ENCODE assay signal across 8 cellular contexts in genomic region chr10:74738985-74739567, GRCh38.
DNase-seq lines count a peak whose midpoint lies in the region; ATAC-seq and TF ChIP-seq lines count a peak whose summit lies in the region.

No MANE protein-coding gene starts in this region.

- H3F3A ChIP-seq in GM23248 (ENCODE audit: insufficient read depth) (no peaks in the 10 kb centered on the region), MM.1S (ENCODE audit: insufficient read depth, low read length) (peaks cover 17% of the 10 kb centered on the region)

- H3K27ac ChIP-seq in GM23248: no peak overlapping the region
- peak overlapping the region; percentile 91 for H3K27ac ChIP-seq in MM.1S (ENCODE audit: low read length)
- no peak overlapping the region for H3K27ac ChIP-seq in brain microvascular endothelial cell

- DNase-seq in DMS 273 (lab: John Stamatoyannopoulos, UW; ENCODE audit: unreplicated experiment) (peak; percentile 8), DMS 273 treated with DMSO at 0.1 percent for 48 hours (lab: John Stamatoyannopoulos, UW) (no peak), GM23248 (peak; percentile 10), MM.1S (peak; percentile 97), brain microvascular endothelial cell (peak; percentile 10), NCI-H226 (no peak), NCI-H69 (lab: John Stamatoyannopoulos, UW) (no peak)
- DNase-seq in natural killer cell treated with Interleukin-12 subunit alpha and Interleukin-12 subunit beta and Interleukin-15 and Interleukin-18, amount 100 ng/mL, for 72 hours (ENCODE audit: low spot score): peak; percentile 71

- no peaks in the 10 kb centered on the region for H3K36me3 Mint-ChIP-seq in natural killer cell treated with Interleukin-12 subunit alpha and Interleukin-12 subunit beta and Interleukin-15 and Interleukin-18, amount 100 ng/mL, for 72 hours

- H3K9ac ChIP-seq in GM23248 (no peak overlapping the region), MM.1S (ENCODE audit: low read length) (peak overlapping the region; percentile 54)

- TF ChIP-seq CTCF in MM.1S (IDR thresholded peaks at IDR 0.05; ENCODE audit: low read length) (peak; percentile 73), brain microvascular endothelial cell (IDR thresholded peaks at IDR 0.05; ENCODE audit: low read depth, low read length, missing control alignments) (peak; percentile 57)

- H3K4me2 ChIP-seq in GM23248 (ENCODE audit: unreplicated experiment): no peak overlapping the region
- peak overlapping the region; percentile 74 for H3K4me2 ChIP-seq in MM.1S (ENCODE audit: low read depth, low read length)

- no peaks in the 10 kb centered on the region for H4K20me1 ChIP-seq in GM23248 (ENCODE audit: insufficient read depth)
- no peaks in the 10 kb centered on the region for H4K20me1 ChIP-seq in MM.1S (ENCODE audit: insufficient read depth, low read length)

- in situ Hi-C loops in GM23248 (cut with MboI): no loop called here
- in situ Hi-C loops in brain microvascular endothelial cell (cut with HindIII; ENCODE audit: low pct_ligation_motif_present, low sequenced_read_pairs): no loop called here

- 75 to 81% methylated on average over 10 of the region's 10 CpGs for WGBS in GM23248 (ENCODE audit: low coverage in 1 of 2, low lambda C conversion rate in 2 of 2, missing lambda C conversion rate in 2 of 2), 2 experiments

- H3K9me3 ChIP-seq in GM23248 (ENCODE audit: low read depth): no peaks in the 10 kb centered on the region
- H3K9me3 ChIP-seq in MM.1S (replicated peaks; ENCODE audit: insufficient read depth, low read length): no peaks in the 10 kb centered on the region

- peaks cover 23% of the 10 kb centered on the region in 2 donors for H3K4me1 Mint-ChIP-seq in natural killer cell treated with Interleukin-12 subunit alpha and Interleukin-12 subunit beta and Interleukin-15 and Interleukin-18, amount 100 ng/mL, for 72 hours (ENCODE audit: low read depth in 2 of 2)

- H3K36me3 ChIP-seq in GM23248 (ENCODE audit: low read depth) (no peaks in the 10 kb centered on the region), MM.1S (replicated peaks; ENCODE audit: insufficient read depth, low read length) (no peaks in the 10 kb centered on the region), brain microvascular endothelial cell (replicated peaks) (no peaks in the 10 kb centered on the region)

- H3K9me2 ChIP-seq in GM23248 (ENCODE audit: insufficient read depth): no peaks in the 10 kb centered on the region
- H3K9me2 ChIP-seq in MM.1S (replicated peaks; ENCODE audit: insufficient read depth, low read length): no peaks in the 10 kb centered on the region

- no peaks in the 10 kb centered on the region for H3K27me3 Mint-ChIP-seq in natural killer cell treated with Interleukin-12 subunit alpha and Interleukin-12 subunit beta and Interleukin-15 and Interleukin-18, amount 100 ng/mL, for 72 hours

- H3K4me3 Mint-ChIP-seq in natural killer cell treated with Interleukin-12 subunit alpha and Interleukin-12 subunit beta and Interleukin-15 and Interleukin-18, amount 100 ng/mL, for 72 hours: peak overlapping the region; percentile 82

- H3K4me1 ChIP-seq in GM23248 (ENCODE audit: insufficient read depth) (no peaks in the 10 kb centered on the region), MM.1S (ENCODE audit: low read length) (peaks cover 24% of the 10 kb centered on the region)

- H2AFZ ChIP-seq in GM23248 (no peak overlapping the region), MM.1S (ENCODE audit: low read length) (peak overlapping the region; percentile 90)

- no peaks in the 10 kb centered on the region for H3K79me2 ChIP-seq in GM23248 (ENCODE audit: insufficient read depth)
- H3K79me2 ChIP-seq in MM.1S (ENCODE audit: low read length): no peaks in the 10 kb centered on the region

- ATAC-seq in natural killer cell treated with Interleukin-12 subunit alpha and Interleukin-12 subunit beta and Interleukin-15 and Interleukin-18, amount 100 ng/mL, for 72 hours: peak; percentile 89 to 90

- H3K9me3 Mint-ChIP-seq in natural killer cell treated with Interleukin-12 subunit alpha and Interleukin-12 subunit beta and Interleukin-15 and Interleukin-18, amount 100 ng/mL, for 72 hours: no peaks in the 10 kb centered on the region

- no peaks in the 10 kb centered on the region for H3K27me3 ChIP-seq in GM23248 (replicated peaks; ENCODE audit: insufficient read depth)
- no peaks in the 10 kb centered on the region for H3K27me3 ChIP-seq in MM.1S (replicated peaks; ENCODE audit: insufficient read depth, low read length)
- H3K27me3 ChIP-seq in brain microvascular endothelial cell (replicated peaks): no peaks in the 10 kb centered on the region

- H3K27ac Mint-ChIP-seq in natural killer cell treated with Interleukin-12 subunit alpha and Interleukin-12 subunit beta and Interleukin-15 and Interleukin-18, amount 100 ng/mL, for 72 hours: peak overlapping the region; percentile 95 to 98

- H3K4me3 ChIP-seq in GM23248 (no peak overlapping the region), MM.1S (ENCODE audit: low read length) (peak overlapping the region; percentile 47), brain microvascular endothelial cell (ENCODE audit: low read depth, low read length) (no peak overlapping the region)

Comparison
In these comparisons a context has a peak if more than half of its experiments do, and no peak if none do; other contexts are left out.
1. DNase-seq: peak in DMS 273 (single experiment), GM23248 (single experiment), MM.1S (single experiment), brain microvascular endothelial cell (single experiment) and natural killer cell treated with Interleukin-12 subunit alpha and Interleukin-12 subunit beta and Interleukin-15 and Interleukin-18, amount 100 ng/mL, for 72 hours (single experiment); none in DMS 273 treated with DMSO at 0.1 percent for 48 hours (single experiment), NCI-H226 (single experiment) and NCI-H69 (single experiment).